Comparison of ENCODE assay signal across 16 cellular contexts in genomic region chr15:65408370-65409283, GRCh38. TPM values are rescaled to one million over a fixed set of nuclear protein-coding genes. Genes with fewer than 3 reads are reported as not detected.
DNase-seq lines count a peak whose midpoint lies in the region; ATAC-seq, FAIRE-seq and TF ChIP-seq lines count a peak whose summit lies in the region.
"Had no signal": no experiment of that assay in that cellular context is flagged by ENCODE, and none has a peak within 500 bp of the region (broad histone marks: within the 10 kb centered on the region; RNA-seq: fewer than 3 reads in every experiment).

No MANE protein-coding gene starts in this region.

- WGBS in GM12878 (ENCODE audit: insufficient coverage, insufficient replicate concordance, low lambda C conversion rate, missing lambda C conversion rate): 31% methylated on average over 8 of the region's 9 CpGs
- 86 to 92% methylated on average over 6 of the region's 9 CpGs for WGBS in mesodermal cell (ENCODE audit: insufficient coverage in 2 of 2), 2 experiments

- H3K36me3 ChIP-seq in left ventricle myocardium inferior: no peaks in the 10 kb centered on the region
- no peaks in the 10 kb centered on the region for H3K36me3 ChIP-seq in GM12878 (ENCODE audit: control insufficient read depth in 2 of 2, insufficient read depth in 2 of 2, low read length in 1 of 2)
- no peaks in the 10 kb centered on the region for H3K36me3 ChIP-seq in mesodermal cell (ENCODE audit: control insufficient read depth, insufficient read depth, low read length)

- H3K27ac Mint-ChIP-seq in mesothelial cell of epicardium: no peak overlapping the region
- H3K27ac Mint-ChIP-seq: activated naive CD8-positive, alpha-beta T cell treated with anti-CD3 and anti-CD28 coated beads, Interleukin-2, amount 10 ng/mL, durations not matched to agents 7 days and 5 days; naive thymus-derived CD4-positive, alpha-beta T cell; T-helper 1 cell treated with Interleukin-12 subunit alpha and Interleukin-12 subunit beta and Interleukin-4 antibody, amounts not matched to agents 30 μg/mL and 1 μg/mL, for 36 hours; type B pancreatic cell had no signal

- peaks cover 9% of the 10 kb centered on the region for H3K4me1 Mint-ChIP-seq in mesothelial cell of epicardium

- intact Hi-C loops in Right ventricle myocardium inferior (cut with DNase I): no loop called here
- intact Hi-C loops in left ventricle myocardium inferior (cut with micrococcal nuclease): no loop called here
- intact Hi-C loops in GM12878 (cut with micrococcal nuclease; ENCODE audit: unreplicated experiment): no loop called here

- peaks cover 37% of the 10 kb centered on the region for H3K27me3 ChIP-seq in left ventricle myocardium inferior (ENCODE audit: low read depth)
- no peaks in the 10 kb centered on the region for H3K27me3 ChIP-seq in GM12878 (replicated peaks in 1 of 2; ENCODE audit: control insufficient read depth in 2 of 2, insufficient read depth in 2 of 2, low read length in 1 of 2)

- DNase-seq in Right ventricle myocardium inferior (ENCODE audit: missing footprints) (no peak), left ventricle myocardium inferior (no peak), GM12878 (ENCODE audit: low read depth, low spot score) (no peak), NCI-H774 (lab: John Stamatoyannopoulos, UW) (no peak), mesothelial cell of epicardium (ENCODE audit: low spot score in 2 of 2, unreplicated experiment in 2 of 2) (no peak)
- DNase-seq: activated naive CD8-positive, alpha-beta T cell treated with anti-CD3 and anti-CD28 coated beads, Interleukin-2, amount 10 ng/mL, durations not matched to agents 7 days and 5 days; activated T-cell treated with anti-CD3 and anti-CD28 coated beads, Interleukin-2, amount 50 U/mL, for 1 hour; left cardiac atrium; naive thymus-derived CD4-positive, alpha-beta T cell had no signal

- H3K4me3 ChIP-seq in left ventricle myocardium inferior: no peak overlapping the region
- no peak overlapping the region for H3K4me3 ChIP-seq in GM12878
- no peak overlapping the region for H3K4me3 ChIP-seq in mesodermal cell (ENCODE audit: extremely low read depth, insufficient read depth, low read length, poor library complexity, severe bottlenecking)

- TF ChIP-seq RAD21 in GM12878 (IDR thresholded peaks at IDR 0.05; ENCODE audit: insufficient read depth, low read depth, low read length): no peak

- H3K36me3 Mint-ChIP-seq in mesothelial cell of epicardium: no peaks in the 10 kb centered on the region
- H3K36me3 Mint-ChIP-seq: activated naive CD8-positive, alpha-beta T cell treated with anti-CD3 and anti-CD28 coated beads, Interleukin-2, amount 10 ng/mL, durations not matched to agents 7 days and 5 days; naive thymus-derived CD4-positive, alpha-beta T cell; type B pancreatic cell had no signal

- H3K4me3 Mint-ChIP-seq in mesothelial cell of epicardium: no peak overlapping the region
- H3K4me3 Mint-ChIP-seq: activated naive CD8-positive, alpha-beta T cell treated with anti-CD3 and anti-CD28 coated beads, Interleukin-2, amount 10 ng/mL, durations not matched to agents 7 days and 5 days; naive thymus-derived CD4-positive, alpha-beta T cell; T-helper 1 cell treated with Interleukin-12 subunit alpha and Interleukin-12 subunit beta and Interleukin-4 antibody, amounts not matched to agents 30 μg/mL and 1 μg/mL, for 36 hours; type B pancreatic cell had no signal

- no peaks in the 10 kb centered on the region for H3K79me2 ChIP-seq in GM12878 (ENCODE audit: control insufficient read depth, insufficient read depth, low read length)

- no peak for FAIRE-seq in GM12878 (lab: Jason Lieb, UNC)

- no TSS peak for BruUV-seq in GM12878 (replicated peaks; lab: Mats Ljungman, UMichigan)

- TF ChIP-seq CTCF in left ventricle myocardium inferior (IDR thresholded peaks at IDR 0.05; ENCODE audit: borderline replicate concordance) (no peak), GM12878 (IDR thresholded peaks at IDR 0.05 in 2 of 3, conservative IDR thresholded peaks at IDR 0.05 in 1 of 3; ENCODE audit: control insufficient read depth in 2 of 3, extremely low read depth in 1 of 3, insufficient read depth in 1 of 3, low read depth in 3 of 3, low read length in 3 of 3) (no peak), mesothelial cell of epicardium (IDR thresholded peaks at IDR 0.05; ENCODE audit: unreplicated experiment) (no peak)

- no peaks in the 10 kb centered on the region for H3K9me3 ChIP-seq in left ventricle myocardium inferior (replicated peaks)
- H3K9me3 ChIP-seq in GM12878 (replicated peaks; ENCODE audit: control insufficient read depth, insufficient read depth, low read length): no peaks in the 10 kb centered on the region
- no peaks in the 10 kb centered on the region for H3K9me3 ChIP-seq in mesodermal cell (ENCODE audit: control insufficient read depth, low read length)

- no peak overlapping the region for H2AFZ ChIP-seq in GM12878 (ENCODE audit: control insufficient read depth, low read depth, low read length)

- peak overlapping the region; percentile 45 for H3K4me2 ChIP-seq in GM12878 (ENCODE audit: control insufficient read depth, insufficient read depth)

- H4K20me1 ChIP-seq in GM12878 (ENCODE audit: control insufficient read depth, insufficient read depth): no peaks in the 10 kb centered on the region

- in situ Hi-C loops in GM12878 (cut with MboI): no loop called here

- no peaks in the 10 kb centered on the region for H3K9me3 Mint-ChIP-seq in mesothelial cell of epicardium
- H3K9me3 Mint-ChIP-seq: activated naive CD8-positive, alpha-beta T cell treated with anti-CD3 and anti-CD28 coated beads, Interleukin-2, amount 10 ng/mL, durations not matched to agents 7 days and 5 days; naive thymus-derived CD4-positive, alpha-beta T cell; T-helper 1 cell treated with Interleukin-12 subunit alpha and Interleukin-12 subunit beta and Interleukin-4 antibody, amounts not matched to agents 30 μg/mL and 1 μg/mL, for 36 hours; type B pancreatic cell had no signal

- H3K4me1 ChIP-seq in left ventricle myocardium inferior (peaks cover 8% of the 10 kb centered on the region), GM12878 (ENCODE audit: control insufficient read depth, insufficient read depth, low read length) (peaks cover 24% of the 10 kb centered on the region), mesodermal cell (ENCODE audit: control insufficient read depth, insufficient read depth, low read length, poor library complexity, severe bottlenecking) (peaks cover 9% of the 10 kb centered on the region)

- H3K27me3 Mint-ChIP-seq in mesothelial cell of epicardium (ENCODE audit: low read depth): no peaks in the 10 kb centered on the region

- no peak overlapping the region for H3K9ac ChIP-seq in GM12878 (ENCODE audit: control insufficient read depth, insufficient read depth, low read length)

- CTCF ChIA-PET in GM12878 (lab: Yijun Ruan, JAX): interaction anchor here (1.2 kb wide), 1 partner anchor 8 kb away, joined by 8 read pairs; no protein-coding TSS in a partner anchor

- TF ChIP-seq EP300 in GM12878 (IDR thresholded peaks at IDR 0.05; ENCODE audit: borderline replicate concordance in 1 of 2, control insufficient read depth in 1 of 2, low read depth in 2 of 2, low read length in 2 of 2): no peak

- ATAC-seq in Right ventricle myocardium inferior (peak; percentile 26), GM12878 (no peak), GM19463 (IDR thresholded peaks at IDR 0.05; ENCODE audit: unreplicated experiment) (no peak), HG02884 (IDR thresholded peaks at IDR 0.05; ENCODE audit: unreplicated experiment) (no peak)
- ATAC-seq: naive thymus-derived CD4-positive, alpha-beta T cell had no signal

- SMC1A ChIA-PET in GM12878 (lab: Charles Lee; ENCODE audit: uncharacterized antibody, unreplicated experiment): interaction anchor here (5.4 kb wide), 1 partner anchor 12 kb away, joined by 38 read pairs; the partner anchor contains the start of gene IGDCC4

- POLR2A ChIA-PET in GM12878 (lab: Charles Lee): interaction anchor here (0.6 to 3.5 kb wide), 3 partner anchors 13 to 443 kb away, joined by 3 to 14 read pairs (median 3); partner anchors contain the start of gene IGDCC4

- no peak for TF ChIP-seq POLR2A in GM12878 (IDR thresholded peaks at IDR 0.05; ENCODE audit: low read depth, low read length)

- no peak overlapping the region for H3K27ac ChIP-seq in left ventricle myocardium inferior (replicated peaks)
- H3K27ac ChIP-seq in GM12878 (ENCODE audit: control insufficient read depth, insufficient read depth): peak overlapping the region; percentile 9; the same call in 1 of the 2 replicates
- peak overlapping the region; percentile 16 for H3K27ac ChIP-seq in mesodermal cell (ENCODE audit: low read depth, low read length, severe bottlenecking)
- H3K27ac ChIP-seq: epithelial cell of prostate had no signal

- RAD21 ChIA-PET in GM12878 (lab: Charles Lee; ENCODE audit: unreplicated experiment): interaction anchor here (1.2 to 2.2 kb wide), 2 partner anchors 13 kb away, joined by 5 to 12 read pairs; no protein-coding TSS in a partner anchor

RNA-seq across cellular contexts. Expression of gene IGDCC4, which starts 14.1 kb away (rescaled TPM):
- 3.7 TPM for total RNA-seq in Right ventricle myocardium inferior
- total RNA-seq in left ventricle myocardium inferior: 0.96 TPM
- 10.0 and 14.3 TPM in 2 replicates for total RNA-seq in GM12878 (2013; cell fraction: nucleolus; rRNA removed)
- total RNA-seq in GM12878 (2014; rRNA removed): 0.05 and 0.06 TPM in 2 replicates
- 0.04 and 0.09 TPM in 2 replicates for total RNA-seq in GM12878 (2014; rRNA removed; fragmentation: Illumina TruSeq; extraction: Trizol)
- 0.21 and 0.74 TPM in 2 replicates for total RNA-seq in GM12878 (2021)
- 0.16 TPM for polyA plus RNA-seq in GM12878 (2011; ENCODE audit: low read depth)
- 0.18 and 0.27 TPM in 2 replicates for polyA plus RNA-seq in GM12878 (2011; rRNA removed)
- 0.19 and 0.22 TPM in 2 replicates for polyA plus RNA-seq in GM12878 (2011; cell fraction: cytosol; rRNA removed)
- polyA plus RNA-seq in GM12878 (2011; cell fraction: nucleus; rRNA removed): 1.8 and 2.2 TPM in 2 replicates
- 0.37 and 0.55 TPM in 2 replicates for polyA plus RNA-seq in GM12878 (2012)
- 0.18 and 0.29 TPM in 2 replicates for polyA plus RNA-seq in GM12878 (2014; fragmentation: Illumina TruSeq; extraction: Trizol)
- under 1 TPM; 0.08 to 0.16 TPM for polyA plus RNA-seq in GM12878 (2014; fragmentation: Nextera tagmentation; extraction: Ambion mirVana)
- 0.24 and 0.41 TPM in 2 replicates for polyA plus RNA-seq in GM12878 (2014; rRNA removed)
- polyA plus RNA-seq in GM12878 (2016; fragmentation: Nextera tagmentation; extraction: Ambion mirVana): under 1 TPM; 0.06 to 0.17 TPM
- polyA minus RNA-seq in GM12878 (2011; rRNA and poly(A)+ RNA removed): 0.15 and 1.8 TPM in 2 replicates
- polyA minus RNA-seq in GM12878 (2011; cell fraction: cytosol; rRNA and poly(A)+ RNA removed): not detected in 2 replicates
- 0.97 and 1.1 TPM in 2 replicates for polyA minus RNA-seq in GM12878 (2011; cell fraction: nucleus; rRNA and poly(A)+ RNA removed)
- 11.1 TPM for polyA plus RNA-seq in mesodermal cell (2013, experiment 1 of 2)
- polyA plus RNA-seq in mesodermal cell (2013, experiment 2 of 2): 11.0 TPM
- total RNA-seq in mesothelial cell of epicardium: 38.6 to 43.3 TPM (median 43.2 TPM) in 3 replicates

RNA-seq across cellular contexts. Expression of gene IGDCC3, which starts 30.8 kb away (rescaled TPM):
- total RNA-seq in Right ventricle myocardium inferior (0.43 TPM), left ventricle myocardium inferior (0.16 TPM), GM12878 (2014; rRNA removed) (not detected in 2 replicates), GM12878 (2014; rRNA removed; fragmentation: Illumina TruSeq; extraction: Trizol) (not detected in 2 replicates), GM12878 (2021) (0.10 and 0.13 TPM in 2 replicates), mesothelial cell of epicardium (34.8 to 40.6 TPM (median 35.1 TPM) in 3 replicates)
- not detected in 2 replicates for total RNA-seq in GM12878 (2013; cell fraction: nucleolus; rRNA removed)
- not detected for polyA plus RNA-seq in GM12878 (2011; ENCODE audit: low read depth)
- polyA plus RNA-seq in GM12878 (2011; rRNA removed) (not detected in 2 replicates), GM12878 (2014; fragmentation: Illumina TruSeq; extraction: Trizol) (not detected in 2 replicates), GM12878 (2014; fragmentation: Nextera tagmentation; extraction: Ambion mirVana) (not detected), GM12878 (2014; rRNA removed) (not detected in 2 replicates), GM12878 (2016; fragmentation: Nextera tagmentation; extraction: Ambion mirVana) (under 1 TPM; 0.15 to 0.20 TPM)
- polyA plus RNA-seq in GM12878 (2011; cell fraction: cytosol; rRNA removed): not detected in 2 replicates
- not detected in 2 replicates for polyA plus RNA-seq in GM12878 (2011; cell fraction: nucleus; rRNA removed)
- not detected in 2 replicates for polyA plus RNA-seq in GM12878 (2012)
- not detected in 2 replicates for polyA minus RNA-seq in GM12878 (2011; rRNA and poly(A)+ RNA removed)
- polyA minus RNA-seq in GM12878 (2011; cell fraction: cytosol; rRNA and poly(A)+ RNA removed): not detected in 2 replicates
- not detected in 2 replicates for polyA minus RNA-seq in GM12878 (2011; cell fraction: nucleus; rRNA and poly(A)+ RNA removed)
- polyA plus RNA-seq in mesodermal cell (2013, experiment 1 of 2): 113 TPM
- polyA plus RNA-seq in mesodermal cell (2013, experiment 2 of 2): 107 TPM
- total RNA-seq: activated naive CD8-positive, alpha-beta T cell treated with anti-CD3 and anti-CD28 coated beads, Interleukin-2, amount 10 ng/mL, durations not matched to agents 7 days and 5 days; H4; naive thymus-derived CD4-positive, alpha-beta T cell had no signal
- polyA plus RNA-seq: naive thymus-derived CD4-positive, alpha-beta T cell had no signal

Comparison
In these comparisons a context has a peak if more than half of its experiments do, and no peak if none do; other contexts are left out.
1. RNA of gene IGDCC3, which starts 30.8 kb away (total RNA-seq): 34.8 to 40.6 TPM in mesothelial cell of epicardium; 0.43 TPM in Right ventricle myocardium inferior (single experiment), 0.16 TPM in left ventricle myocardium inferior (single experiment) and 0.10 to 0.13 TPM in GM12878; every median in the first group is over 10 times any median in the second.